Comparison of ENCODE assay signal across 18 cellular contexts in the genomic region with DNA sequence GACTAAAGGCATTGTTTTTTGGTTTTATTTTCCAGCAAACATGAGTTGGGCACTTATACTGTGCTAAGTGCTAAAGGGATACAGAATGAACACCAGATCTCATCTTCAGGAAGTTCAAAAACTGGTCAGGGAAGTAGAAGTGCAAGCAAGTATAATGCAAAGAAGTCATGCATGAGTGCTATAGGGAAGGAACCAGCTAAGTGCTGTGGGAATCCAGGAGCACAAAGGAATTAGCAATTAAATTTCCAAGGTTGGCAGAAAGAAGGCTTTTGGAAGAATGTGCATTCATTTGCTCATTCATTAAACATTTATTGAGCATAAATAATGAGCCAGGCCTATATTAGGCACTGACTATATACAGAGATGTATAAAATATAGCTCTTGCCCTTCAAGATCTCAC.
DNase-seq lines count a peak whose midpoint lies in the region; ATAC-seq, FAIRE-seq and TF ChIP-seq lines count a peak whose summit lies in the region.
"Had no signal": no experiment of that assay in that cellular context is flagged by ENCODE, and none has a peak within 500 bp of the region (broad histone marks: within the 10 kb centered on the region; RNA-seq: fewer than 3 reads in every experiment).

No MANE protein-coding gene starts in this region.

- TF ChIP-seq EP300 in H1 (IDR thresholded peaks at IDR 0.05; ENCODE audit: borderline replicate concordance in 1 of 2, low read depth in 2 of 2, low read length in 2 of 2) = no peak

- H3K9me3 ChIP-seq in H1 (ENCODE audit: insufficient read depth in 2 of 2, low read depth in 1 of 2, low read length in 1 of 2) (no peaks in the 10 kb centered on the region), T-helper 17 cell (ENCODE audit: control insufficient read depth, low read length, poor library complexity, severe bottlenecking) (no peaks in the 10 kb centered on the region)
- H3K9me3 ChIP-seq: BE2C, Caco-2, HAP-1 had no signal

- H3K4me3 Mint-ChIP-seq in activated T-cell treated with anti-CD3 and anti-CD28 coated beads, Interleukin-2, amount 50 U/mL, for 24 hours = no peak overlapping the region
- no peak overlapping the region for H3K4me3 Mint-ChIP-seq in T-helper 17 cell
- H3K4me3 Mint-ChIP-seq: CD4-positive, CD25-positive, alpha-beta regulatory T cell; CD8-positive, alpha-beta memory T cell had no signal

- H4K91ac ChIP-seq in H1 (replicated peaks; ENCODE audit: insufficient read length, low read length) = no peak overlapping the region

- H2BK15ac ChIP-seq in H1 (ENCODE audit: low read length) = no peak overlapping the region

- H2BK120ac ChIP-seq in H1 (replicated peaks; ENCODE audit: low read depth, low read length) = no peak overlapping the region

- no peaks in the 10 kb centered on the region for H3K4me1 ChIP-seq in H1 (replicated peaks in 1 of 4; ENCODE audit: control insufficient read depth in 3 of 4, insufficient read depth in 4 of 4, low read length in 3 of 4)
- H3K4me1 ChIP-seq: BE2C, Caco-2, HAP-1 had no signal

- H3K9ac ChIP-seq in H1 (replicated peaks in 1 of 4; ENCODE audit: extremely low read depth in 1 of 4, low read depth in 3 of 4, low read length in 3 of 4) = no peak overlapping the region

- H3K4me2 ChIP-seq in H1 (ENCODE audit: insufficient read depth in 1 of 2, low read depth in 2 of 2, low read length in 2 of 2) = no peak overlapping the region

- no peaks in the 10 kb centered on the region for H3K23me2 ChIP-seq in H1 (ENCODE audit: low read depth, low read length)

- H3K23ac ChIP-seq in H1 (ENCODE audit: insufficient read length) = no peak overlapping the region

- FAIRE-seq in H1 (lab: Jason Lieb, UNC) = no peak
- FAIRE-seq: D721Med, G401.6, GM12891, GM19239 had no signal

- no peak for ATAC-seq in HG02852 (IDR thresholded peaks at IDR 0.05; ENCODE audit: unreplicated experiment)
- no peak for ATAC-seq in T-helper 17 cell

- CTCF ChIA-PET in H1 (lab: Charles Lee; ENCODE audit: partially characterized antibody) = interaction anchor here (0.7 to 2.2 kb wide), 5 partner anchors 9 to 37 kb away, joined by 3 to 11 read pairs (median 4); no protein-coding TSS in a partner anchor

- TF ChIP-seq CTCF in H1 (IDR thresholded peaks at IDR 0.05; ENCODE audit: control extremely low read depth in 1 of 3, insufficient read depth in 1 of 3, low read depth in 1 of 3, low read length in 3 of 3) = no peak

- H2AK5ac ChIP-seq in H1 (ENCODE audit: low read depth, low read length) = no peak overlapping the region

- no peak overlapping the region for H4K5ac ChIP-seq in H1 (ENCODE audit: insufficient read length, low read depth, low read length)

- no peak overlapping the region for H3K27ac ChIP-seq in H1 (ENCODE audit: low read depth, low read length)

- no peaks in the 10 kb centered on the region for H4K20me1 ChIP-seq in H1 (replicated peaks in 1 of 2; ENCODE audit: control insufficient read depth in 1 of 2, insufficient read depth in 2 of 2, low read length in 2 of 2)

- no peak for TF ChIP-seq RAD21 in H1 (IDR thresholded peaks at IDR 0.05 in 1 of 2, conservative IDR thresholded peaks at IDR 0.05 in 1 of 2; ENCODE audit: low read depth in 2 of 2, low read length in 2 of 2)

- H3K14ac ChIP-seq in H1 (ENCODE audit: insufficient read length) = no peak overlapping the region

- DNase-seq in DMS79 treated with DMSO at 0.1 percent for 48 hours (lab: John Stamatoyannopoulos, UW) = peak; percentile 7
- no peak for DNase-seq in DMS79 (lab: John Stamatoyannopoulos, UW)
- no peak for DNase-seq in H1 (ENCODE audit: low read depth in 1 of 2, low spot score in 2 of 2)
- peak; percentile 56 for DNase-seq in renal cortical epithelial cell (ENCODE audit: low read depth)
- no peak for DNase-seq in activated T-cell treated with anti-CD3 and anti-CD28 coated beads, Interleukin-2, amount 50 U/mL, for 24 hours
- DNase-seq in T-helper 17 cell = no peak
- DNase-seq: 8988T; BE2C; C1 segment of cervical spinal cord; Caco-2; CD4-positive, CD25-positive, alpha-beta regulatory T cell; CD8-positive, alpha-beta memory T cell had no signal

- H3K4me3 ChIP-seq in H1 (ENCODE audit: extremely low read depth in 1 of 4, insufficient read depth in 2 of 4, low read depth in 3 of 4, low read length in 4 of 4) = no peak overlapping the region
- H3K4me3 ChIP-seq: HAP-1 had no signal

- H3K4me1 Mint-ChIP-seq in activated T-cell treated with anti-CD3 and anti-CD28 coated beads, Interleukin-2, amount 50 U/mL, for 24 hours (ENCODE audit: low read depth) = no peaks in the 10 kb centered on the region
- no peaks in the 10 kb centered on the region for H3K4me1 Mint-ChIP-seq in T-helper 17 cell
- H3K4me1 Mint-ChIP-seq: CD4-positive, CD25-positive, alpha-beta regulatory T cell; CD8-positive, alpha-beta memory T cell had no signal

- no peaks in the 10 kb centered on the region for H3K27me3 Mint-ChIP-seq in activated T-cell treated with anti-CD3 and anti-CD28 coated beads, Interleukin-2, amount 50 U/mL, for 24 hours
- no peaks in the 10 kb centered on the region for H3K27me3 Mint-ChIP-seq in T-helper 17 cell
- H3K27me3 Mint-ChIP-seq: CD4-positive, CD25-positive, alpha-beta regulatory T cell; CD8-positive, alpha-beta memory T cell had no signal

- 0 out of 2 replicates have a peak overlapping the region, but pooled peaks have one; percentile 51 for H2AFZ ChIP-seq in H1 (ENCODE audit: low read length)

- H3K27me3 ChIP-seq in H1 (replicated peaks in 1 of 4; ENCODE audit: control insufficient read depth in 3 of 4, extremely low read depth in 1 of 4, insufficient read depth in 3 of 4, low read length in 3 of 4) = no peaks in the 10 kb centered on the region

- H3K4ac ChIP-seq in H1 (replicated peaks; ENCODE audit: insufficient read length, low read depth, low read length) = no peak overlapping the region

- H3K18ac ChIP-seq in H1 (ENCODE audit: extremely low read depth, low read length) = no peak overlapping the region

- H3K36me3 Mint-ChIP-seq in activated T-cell treated with anti-CD3 and anti-CD28 coated beads, Interleukin-2, amount 50 U/mL, for 24 hours (ENCODE audit: low read depth) = no peaks in the 10 kb centered on the region
- no peaks in the 10 kb centered on the region for H3K36me3 Mint-ChIP-seq in T-helper 17 cell (ENCODE audit: low read depth)
- H3K36me3 Mint-ChIP-seq: CD4-positive, CD25-positive, alpha-beta regulatory T cell; CD8-positive, alpha-beta memory T cell had no signal

- H3K36me3 ChIP-seq in H1 (ENCODE audit: control insufficient read depth in 2 of 4, insufficient read depth in 4 of 4, low read length in 3 of 4) = no peaks in the 10 kb centered on the region
- H3K36me3 ChIP-seq: BE2C, HAP-1 had no signal

- no peaks in the 10 kb centered on the region for H3K79me1 ChIP-seq in H1 (ENCODE audit: low read depth, low read length)

- no peak overlapping the region for H2BK12ac ChIP-seq in H1 (ENCODE audit: low read depth, low read length)

- TF ChIP-seq POLR2A in H1 (IDR thresholded peaks at IDR 0.05; ENCODE audit: control extremely low read depth in 1 of 2, low read depth in 2 of 2, low read length in 2 of 2) = no peak

- H3K56ac ChIP-seq in H1 (replicated peaks; ENCODE audit: insufficient read length, low read depth, low read length) = no peak overlapping the region

- H3K27ac Mint-ChIP-seq in activated T-cell treated with anti-CD3 and anti-CD28 coated beads, Interleukin-2, amount 50 U/mL, for 24 hours = no peak overlapping the region
- H3K27ac Mint-ChIP-seq in T-helper 17 cell = no peak overlapping the region
- H3K27ac Mint-ChIP-seq: CD4-positive, CD25-positive, alpha-beta regulatory T cell; CD8-positive, alpha-beta memory T cell had no signal

- H2BK5ac ChIP-seq in H1 (ENCODE audit: low read depth, low read length) = no peak overlapping the region

- H4K8ac ChIP-seq in H1 (ENCODE audit: extremely low read depth, insufficient read depth, low read length) = no peak overlapping the region

- no peaks in the 10 kb centered on the region for H3K79me2 ChIP-seq in H1 (ENCODE audit: control insufficient read depth in 1 of 2, insufficient read depth in 2 of 2, low read length in 2 of 2)

- no peak overlapping the region for H2BK20ac ChIP-seq in H1 (ENCODE audit: low read length)

- peaks cover 3% of the 10 kb centered on the region for H3K9me3 Mint-ChIP-seq in activated T-cell treated with anti-CD3 and anti-CD28 coated beads, Interleukin-2, amount 50 U/mL, for 24 hours

- POLR2A ChIA-PET in H1 (lab: Charles Lee; ENCODE audit: partially characterized antibody) = no interaction called here

TF ChIP-seq in H1, 55 proteins besides CTCF, POLR2A, EP300 and RAD21 (continues in another document):
- TF ChIP-seq YY1 (IDR thresholded peaks at IDR 0.05; ENCODE audit: low read depth, low read length) (no peak), GABPA (IDR thresholded peaks at IDR 0.05; ENCODE audit: borderline replicate concordance, insufficient read depth, low read length) (no peak), ZNF274 (IDR thresholded peaks at IDR 0.05; ENCODE audit: borderline replicate concordance, extremely low read depth, low read length) (no peak)

Comparison
In these comparisons a context has a peak if more than half of its experiments do, and no peak if none do; other contexts are left out.
1. DNase-seq: peak in DMS79 treated with DMSO at 0.1 percent for 48 hours (single experiment) and renal cortical epithelial cell (single experiment); none in DMS79 (single experiment), H1 (0 of 2), activated T-cell treated with anti-CD3 and anti-CD28 coated beads, Interleukin-2, amount 50 U/mL, for 24 hours (single experiment) and T-helper 17 cell (0 of 3).